1 cellular context compared by ENCODE assay signal in genomic region chr16:1037934-1038257, GRCh38.
TF ChIP-seq lines count a peak whose summit lies in the region.

No MANE protein-coding gene starts in this region.

TF ChIP-seq in H1, 55 proteins besides CTCF, POLR2A, EP300 and RAD21:
- no peak for TF ChIP-seq SIRT6 (IDR thresholded peaks at IDR 0.05; ENCODE audit: low read length)
- no peak for TF ChIP-seq PHF8 (conservative IDR thresholded peaks at IDR 0.05; ENCODE audit: low read depth, low read length)
- no peak for TF ChIP-seq RBBP5 (IDR thresholded peaks at IDR 0.05; ENCODE audit: borderline replicate concordance, low read depth, low read length)
- TF ChIP-seq JUN (IDR thresholded peaks at IDR 0.05; ENCODE audit: low read depth, low read length), result no peak
- no peak for TF ChIP-seq KDM5A (IDR thresholded peaks at IDR 0.05; ENCODE audit: low read length)
- no peak for TF ChIP-seq MAFK (IDR thresholded peaks at IDR 0.05; ENCODE audit: low read depth, low read length)
- no peak for TF ChIP-seq SIN3A (conservative IDR thresholded peaks at IDR 0.05 in 1 of 2, IDR thresholded peaks at IDR 0.05 in 1 of 2; ENCODE audit: low read depth in 1 of 2, low read length in 2 of 2)
- TF ChIP-seq EGR1 (IDR thresholded peaks at IDR 0.05; ENCODE audit: borderline replicate concordance, low read depth, low read length), result no peak
- TF ChIP-seq GABPA (IDR thresholded peaks at IDR 0.05; ENCODE audit: borderline replicate concordance, insufficient read depth, low read length), result no peak
- no peak for TF ChIP-seq CBX8 (IDR thresholded peaks at IDR 0.05; ENCODE audit: borderline replicate concordance, low read depth, low read length)
- no peak for TF ChIP-seq SIX5 (IDR thresholded peaks at IDR 0.05; ENCODE audit: low read depth, low read length)
- no peak for TF ChIP-seq BACH1 (IDR thresholded peaks at IDR 0.05; ENCODE audit: low read length)
- TF ChIP-seq ATF3 (IDR thresholded peaks at IDR 0.05; ENCODE audit: insufficient read depth, low read depth, low read length), result no peak
- no peak for TF ChIP-seq FOSL1 (IDR thresholded peaks at IDR 0.05; ENCODE audit: insufficient read depth, low read depth, low read length)
- no peak for TF ChIP-seq CEBPB (IDR thresholded peaks at IDR 0.05; ENCODE audit: low read depth, low read length)
